ENCODE assay signal across 9 cellular contexts in the genomic region with DNA sequence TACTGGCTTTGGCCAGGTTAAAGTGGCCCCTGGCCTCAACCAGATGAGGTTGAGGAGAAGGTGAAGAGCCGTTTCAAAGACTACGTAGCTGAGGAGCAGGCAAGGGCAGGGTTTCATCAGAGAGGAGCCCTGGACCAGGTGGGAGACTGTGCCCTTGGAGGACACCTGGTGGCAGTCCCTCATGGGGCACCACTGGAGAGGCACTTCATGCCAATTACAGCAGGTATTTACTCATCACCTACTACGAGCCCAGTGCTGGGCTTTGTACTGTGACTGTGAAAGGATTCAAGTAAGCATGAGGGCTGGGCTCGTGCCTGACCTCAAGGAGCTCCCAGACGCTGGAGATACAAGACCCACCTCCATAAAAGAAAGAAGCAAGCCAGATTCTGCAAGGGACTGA. TPM values are rescaled to one million over a fixed set of nuclear protein-coding genes. Genes with fewer than 3 reads are reported as not detected.
DNase-seq lines count a peak whose midpoint lies in the region; ATAC-seq and TF ChIP-seq lines count a peak whose summit lies in the region.
"Had no signal": no experiment of that assay in that cellular context is flagged by ENCODE, and none has a peak within 500 bp of the region (broad histone marks: within the 10 kb centered on the region; RNA-seq: fewer than 3 reads in every experiment).

No MANE protein-coding gene starts in this region.

- no peaks in the 10 kb centered on the region for H3K27me3 ChIP-seq in BE2C
- H3K27me3 ChIP-seq: SJSA1 had no signal

- ATAC-seq in HG02759 (IDR thresholded peaks at IDR 0.05; ENCODE audit: unreplicated experiment) (peak; percentile 50), left lobe of liver (peak; percentile 83), GM18909 (IDR thresholded peaks at IDR 0.05; ENCODE audit: poor library complexity, unreplicated experiment) (no peak), GM21367 (IDR thresholded peaks at IDR 0.05; ENCODE audit: unreplicated experiment) (no peak)

- TF ChIP-seq CTCF in BE2C (IDR thresholded peaks at IDR 0.05; ENCODE audit: low read depth, low read length) = peak; percentile 6; the same call in 1 of the 2 replicates

- DNase-seq in BE2C (no peak), left lobe of liver (ENCODE audit: low spot score) (no peak), NCI-H226 (no peak), caudate nucleus (lab: John Stamatoyannopoulos, UW) (no peak)
- peak; percentile 63 for DNase-seq in activated T-cell treated with anti-CD3 and anti-CD28 coated beads, Interleukin-2, amount 50 U/mL, for 1 hour

- H3K4me3 ChIP-seq in BE2C (ENCODE audit: low read depth, low read length) = no peak overlapping the region
- H3K4me3 ChIP-seq: SJSA1 had no signal

- H3K4me1 ChIP-seq in BE2C = no peaks in the 10 kb centered on the region

- H3K9me3 ChIP-seq in BE2C = no peaks in the 10 kb centered on the region
- H3K9me3 ChIP-seq: SJSA1 had no signal

- no peak overlapping the region for H3K27ac ChIP-seq in caudate nucleus (ENCODE audit: low read depth, low read length)
- H3K27ac ChIP-seq: SJSA1 had no signal

- no peaks in the 10 kb centered on the region for H3K36me3 ChIP-seq in BE2C

RNA-seq across cellular contexts. Expression of gene SMAD7, which starts 37.6 kb away (rescaled TPM):
- polyA plus RNA-seq in BE2C (2012; ENCODE audit: insufficient read depth, insufficient read length, low read depth) = 13.7 TPM
- total RNA-seq in left lobe of liver = 12.4 TPM

Comparison
In these comparisons a context has a peak if more than half of its experiments do, and no peak if none do; other contexts are left out.
1. ATAC-seq: peak in HG02759 (single experiment) and left lobe of liver (single experiment); none in GM18909 (single experiment) and GM21367 (single experiment).